Comparison of ENCODE assay signal across 10 cellular contexts in genomic region chr7:155467846-155468821, GRCh38. TPM values are rescaled to one million over a fixed set of nuclear protein-coding genes. Genes with fewer than 3 reads are reported as not detected.
DNase-seq lines count a peak whose midpoint lies in the region; ATAC-seq and TF ChIP-seq lines count a peak whose summit lies in the region.
"Had no signal": no experiment of that assay in that cellular context is flagged by ENCODE, and none has a peak within 500 bp of the region (broad histone marks: within the 10 kb centered on the region; RNA-seq: fewer than 3 reads in every experiment).

No MANE protein-coding gene starts in this region.

- peaks cover 64 to 96% (median 71%) of the 10 kb centered on the region in 3 donors for H3K27me3 Mint-ChIP-seq in naive B cell

- H3K27ac ChIP-seq in ACC112 (ENCODE audit: low read depth, low read length) (no peak overlapping the region), breast epithelium (no peak overlapping the region)
- H3K27ac ChIP-seq: SJSA1 had no signal

- H3K4me3 ChIP-seq in ACC112 (ENCODE audit: low read depth, low read length) (peak overlapping the region; percentile 51), breast epithelium (peak overlapping the region in 2 of 3 donors; percentile 5 to 53)
- H3K4me3 ChIP-seq: SJSA1 had no signal

- H3K79me2 ChIP-seq in ACC112 (ENCODE audit: control insufficient read depth, insufficient read depth, low read length, unreplicated experiment) = no peaks in the 10 kb centered on the region

- peak in 1 of 2 donors; percentile 31 for DNase-seq in breast epithelium (ENCODE audit: low spot score in 2 of 2)
- no peak for DNase-seq in naive B cell
- DNase-seq in NCI-H2107 treated with DMSO at 0.1 percent for 48 hours (lab: John Stamatoyannopoulos, UW; ENCODE audit: unreplicated experiment) = no peak
- DNase-seq: activated naive CD4-positive, alpha-beta T cell had no signal

- H3K4me1 ChIP-seq in ACC112 (ENCODE audit: control insufficient read depth, insufficient read depth, low read length, unreplicated experiment) = no peaks in the 10 kb centered on the region
- H3K4me1 ChIP-seq in breast epithelium = peaks cover 0 to 8% of the 10 kb centered on the region in 2 donors
- H3K4me1 ChIP-seq: SJSA1 had no signal

- no peaks in the 10 kb centered on the region for H3K36me3 ChIP-seq in ACC112 (ENCODE audit: insufficient read depth, low read length)
- no peaks in the 10 kb centered on the region for H3K36me3 ChIP-seq in breast epithelium
- H3K36me3 ChIP-seq: SJSA1 had no signal

- peak overlapping the region; percentile 60 to 84 (median 74) for H3K4me3 Mint-ChIP-seq in naive B cell

- peak; percentile 32 for ATAC-seq in GM19395 (IDR thresholded peaks at IDR 0.05; ENCODE audit: unreplicated experiment)
- peak; percentile 58 to 62 for ATAC-seq in naive B cell (ENCODE audit: low read depth in 2 of 2)
- ATAC-seq in GM18868 (IDR thresholded peaks at IDR 0.05; ENCODE audit: unreplicated experiment) = no peak
- ATAC-seq in HG03135 (IDR thresholded peaks at IDR 0.05; ENCODE audit: unreplicated experiment) = no peak
- ATAC-seq in GM21576 (IDR thresholded peaks at IDR 0.05; ENCODE audit: unreplicated experiment) = no peak

- peaks cover 0 to 10% (median 3%) of the 10 kb centered on the region in 7 donors for H3K9me3 Mint-ChIP-seq in naive B cell

- H3K4me1 Mint-ChIP-seq in naive B cell = peaks cover 16 to 29% (median 23%) of the 10 kb centered on the region in 3 donors

- no peak for TF ChIP-seq POLR2A in breast epithelium (IDR thresholded peaks at IDR 0.05)

- peaks cover 100% of the 10 kb centered on the region for H3K27me3 ChIP-seq in ACC112 (ENCODE audit: insufficient read depth, low read length)
- H3K27me3 ChIP-seq in breast epithelium = peaks cover 9 to 100% of the 10 kb centered on the region in 2 donors

- intact Hi-C loops in breast epithelium (cut with DNase I; ENCODE audit: low total_unique reads) = no loop called here

- TF ChIP-seq CTCF in breast epithelium (IDR thresholded peaks at IDR 0.05) = no peak

- peaks cover 0 to 6% of the 10 kb centered on the region in 2 donors for H3K36me3 Mint-ChIP-seq in naive B cell

- no peak overlapping the region for H2AFZ ChIP-seq in ACC112 (ENCODE audit: low read length, unreplicated experiment)

- no peaks in the 10 kb centered on the region for H3K9me3 ChIP-seq in breast epithelium
- H3K9me3 ChIP-seq: SJSA1 had no signal

- H3K27ac Mint-ChIP-seq in naive B cell = peak overlapping the region in 3 of 6 donors; percentile 51 to 86 (median 53)

RNA-seq across cellular contexts. Expression of gene EN2, which starts 10.2 kb away (rescaled TPM):
- total RNA-seq in breast epithelium = under 1 TPM in 2 of 3 donors, not detected in 1; 0.32 to 0.33 TPM
- not detected for polyA plus RNA-seq in naive B cell (ENCODE audit: low read depth in 6 of 6)

Comparison
In these comparisons a context has a peak if more than half of its experiments do, and no peak if none do; other contexts are left out.
1. ATAC-seq: peak in GM19395 (single experiment) and naive B cell (2 of 2); none in GM18868 (single experiment), HG03135 (single experiment) and GM21576 (single experiment).